ENCODE assay signal across 8 cellular contexts in the genomic region with DNA sequence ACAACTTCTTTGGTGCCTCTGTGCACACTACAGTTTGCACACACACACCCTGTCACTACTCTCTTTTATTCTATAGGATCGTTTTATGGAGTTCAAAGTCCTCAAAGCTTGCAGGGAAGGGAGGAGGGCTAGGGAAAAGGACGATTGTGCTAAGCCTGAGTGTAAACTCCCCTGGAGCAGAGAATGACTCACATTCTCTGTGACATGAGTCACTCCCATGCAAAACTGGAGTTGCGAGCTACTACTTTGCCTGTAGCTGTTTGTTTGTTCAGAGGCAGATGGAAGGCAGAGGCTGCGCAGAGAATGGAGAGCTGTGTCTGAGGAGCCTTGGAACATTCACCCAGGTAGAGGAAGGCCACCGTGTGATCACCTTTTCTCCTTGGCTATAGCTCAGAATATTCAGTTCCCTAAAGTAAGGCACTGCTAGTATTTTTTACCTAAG.
DNase-seq lines count a peak whose midpoint lies in the region; ATAC-seq and TF ChIP-seq lines count a peak whose summit lies in the region.

No MANE protein-coding gene starts in this region.

- no peaks in the 10 kb centered on the region for H3K36me3 Mint-ChIP-seq in mesothelial cell of epicardium

- no peaks in the 10 kb centered on the region for H3K27me3 ChIP-seq in NT2/D1 (ENCODE audit: insufficient read depth, insufficient read length)

- no peaks in the 10 kb centered on the region for H3K27me3 Mint-ChIP-seq in mesothelial cell of epicardium (ENCODE audit: low read depth)

- H3K27ac Mint-ChIP-seq in mesothelial cell of epicardium: peak overlapping the region; percentile 81

- DNase-seq in DMS53 (lab: John Stamatoyannopoulos, UW) (peak; percentile 89), NT2/D1 (ENCODE audit: low read depth, low spot score) (peak; percentile 72), ecto neural progenitor cell (ENCODE audit: low spot score) (peak; percentile 53), mesothelial cell of epicardium (ENCODE audit: low spot score in 2 of 2, unreplicated experiment in 2 of 2) (peak in 1 of 2 experiments; percentile 48), AML-193 (lab: John Stamatoyannopoulos, UW) (no peak)
- DNase-seq in activated effector memory CD4-positive, alpha-beta T cell treated with Interleukin-2 at 50 U/mL for 16 hours: no peak

- ATAC-seq in GM19455 (IDR thresholded peaks at IDR 0.05; ENCODE audit: unreplicated experiment) (peak; percentile 91), HG03432 (IDR thresholded peaks at IDR 0.05; ENCODE audit: unreplicated experiment) (peak; percentile 99)

- H3K4me3 ChIP-seq in NT2/D1 (ENCODE audit: insufficient read length, low read depth): no peak overlapping the region

- H3K9me3 ChIP-seq in NT2/D1 (ENCODE audit: insufficient read depth, low read length): no peaks in the 10 kb centered on the region

- no peak overlapping the region for H3K9ac ChIP-seq in NT2/D1 (ENCODE audit: insufficient read length, low read depth)

- H3K4me1 ChIP-seq in NT2/D1 (ENCODE audit: insufficient read depth, insufficient read length): no peaks in the 10 kb centered on the region

- H3K4me1 Mint-ChIP-seq in mesothelial cell of epicardium: peaks cover 29% of the 10 kb centered on the region

- H3K36me3 ChIP-seq in NT2/D1 (ENCODE audit: insufficient read depth, insufficient read length, low read length): no peaks in the 10 kb centered on the region

- no peak for TF ChIP-seq CTCF in mesothelial cell of epicardium (IDR thresholded peaks at IDR 0.05; ENCODE audit: unreplicated experiment)

- H3K4me3 Mint-ChIP-seq in mesothelial cell of epicardium: peak overlapping the region; percentile 49

- no peaks in the 10 kb centered on the region for H3K9me3 Mint-ChIP-seq in mesothelial cell of epicardium

Comparison
In these comparisons a context has a peak if more than half of its experiments do, and no peak if none do; other contexts are left out.
1. DNase-seq: peak in DMS53 (single experiment), NT2/D1 (single experiment) and ecto neural progenitor cell (single experiment); none in activated effector memory CD4-positive, alpha-beta T cell treated with Interleukin-2 at 50 U/mL for 16 hours (single experiment) and AML-193 (0 of 2).